In genomic region chr6:36330366-36330765, GRCh38 we compare ENCODE assay signal across 33 cellular contexts. TPM values are rescaled to one million over a fixed set of nuclear protein-coding genes. Genes with fewer than 3 reads are reported as not detected.
"Had no signal": no experiment of that assay in that cellular context is flagged by ENCODE, and none has a peak within 500 bp of the region (broad histone marks: within the 10 kb centered on the region; RNA-seq: fewer than 3 reads in every experiment).

No MANE protein-coding gene starts in this region.

- DNase-seq: hippocampal formation; islet precursor cell; left ventricle myocardium inferior; midbrain; mucosa of descending colon; naive thymus-derived CD4-positive, alpha-beta T cell; occipital lobe; psoas muscle; sigmoid colon; small intestine; spleen; stimulated activated CD4-positive, alpha-beta T cell treated with anti-CD3 and anti-CD28 coated beads, Interleukin-2, amount 100 ng/mL, for 48 hours; stimulated activated CD4-positive, alpha-beta T cell treated with anti-CD3 and anti-CD28 coated beads, Interleukin-4, amount 100 ng/mL, for 4 hours; stimulated activated CD8-positive, alpha-beta memory T cell treated with anti-CD3 and anti-CD28 coated beads, Interleukin-4, amount 100 ng/mL, for 48 hours; stimulated activated naive CD4-positive, alpha-beta T cell treated with Interleukin-2 at 50 U/mL for 16 hours; stimulated activated naive CD8-positive, alpha-beta T cell treated with anti-CD3 and anti-CD28 coated beads, Interleukin-15, amount 100 ng/mL, for 72 hours; substantia nigra; uterus had no signal

- H3K4me3 ChIP-seq: left ventricle myocardium inferior, lung, mucosa of descending colon, psoas muscle, sigmoid colon, spleen, tibial nerve, uterus had no signal

- H3K36me3 ChIP-seq: left ventricle myocardium inferior, neutrophil, sigmoid colon, spleen, tibial nerve, uterus had no signal

- H3K4me1 ChIP-seq: parathyroid adenoma, psoas muscle, uterus had no signal

- H3K27ac ChIP-seq: left ventricle myocardium inferior, neutrophil, parathyroid adenoma, psoas muscle, sigmoid colon, spleen, tibial nerve, uterus had no signal

- H3K9me3 ChIP-seq: left ventricle myocardium inferior, mucosa of descending colon, neutrophil, psoas muscle, sigmoid colon, spleen, tibial nerve, uterus had no signal

- H3K79me2 ChIP-seq: parathyroid adenoma had no signal

- H2AFZ ChIP-seq: parathyroid adenoma had no signal

- H3K9ac ChIP-seq: parathyroid adenoma had no signal

- FAIRE-seq: small intestine had no signal

- ATAC-seq: mucosa of descending colon; naive thymus-derived CD4-positive, alpha-beta T cell; natural killer cell treated with Interleukin-12 subunit alpha and Interleukin-12 subunit beta and Interleukin-15 and Interleukin-18, amount 100 ng/mL, for 72 hours; psoas muscle; stimulated activated memory B cell treated with anti-CD40 and anti-IgM and Interleukin-4, amounts not matched to agents 10 μg/mL and 1 μg/mL and 100 μg/mL, for 72 hours; stimulated activated naive CD8-positive, alpha-beta T cell treated with anti-CD3 and anti-CD28 coated beads, Interleukin-15, amount 100 ng/mL, for 72 hours had no signal

- H3K27me3 ChIP-seq: tibial nerve, uterus had no signal

RNA-seq across cellular contexts. Expression of gene BNIP5, which starts 6.3 kb away (rescaled TPM):
- total RNA-seq: kidney epithelial cell; left ventricle myocardium inferior; lower leg skin; mesenteric fat pad; myocyte; natural killer cell treated with Interleukin-12 subunit alpha and Interleukin-12 subunit beta and Interleukin-15 and Interleukin-18, amount 100 ng/mL, for 72 hours; occipital lobe; osteocyte; posterior vena cava; psoas muscle; sigmoid colon; spleen; tibial nerve; ureter; uterus had no signal
- polyA plus RNA-seq: naive thymus-derived CD4-positive, alpha-beta T cell; neural cell had no signal

RNA-seq across cellular contexts. Expression of gene ETV7, which starts 57.1 kb away (rescaled TPM):
- total RNA-seq: left ventricle myocardium inferior, myocyte, occipital lobe, psoas muscle, temporal lobe had no signal
- polyA plus RNA-seq: neural cell had no signal
